ENCODE assay signal across 1 cellular context in genomic region chr1:36088577-36089392, GRCh38.
TF ChIP-seq lines count a peak whose summit lies in the region.

ADPRS (plus strand) TSS chr1:36088892; CDS start chr1:36088905, 13 bp downstream.

TF ChIP-seq in HepG2, 621 proteins besides CTCF, POLR2A, EP300 and RAD21 (continued from another document and continues in another):
- TF ChIP-seq SOX5 (CRISPR knock-in tag; IDR thresholded peaks at IDR 0.05; ENCODE audit: borderline replicate concordance) (peak; percentile 58), TFE3 (CRISPR knock-in tag; IDR thresholded peaks at IDR 0.05) (peak; percentile 67), ZNF235 (CRISPR knock-in tag; IDR thresholded peaks at IDR 0.05; ENCODE audit: borderline replicate concordance) (peak; percentile 84), MAF1 (CRISPR knock-in tag; IDR thresholded peaks at IDR 0.05; ENCODE audit: borderline replicate concordance) (no peak), KDM2A (CRISPR knock-in tag; IDR thresholded peaks at IDR 0.05; ENCODE audit: borderline replicate concordance, low read depth) (peak; percentile 98), ZNF770 (CRISPR knock-in tag; IDR thresholded peaks at IDR 0.05) (peak; percentile 97), ZSCAN12 (CRISPR knock-in tag; IDR thresholded peaks at IDR 0.05) (peak; percentile 76; the same call in 1 of the 2 replicates), ZSCAN5A (CRISPR knock-in tag; IDR thresholded peaks at IDR 0.05; ENCODE audit: borderline replicate concordance) (peak; percentile 71; the same call in 1 of the 2 replicates), ZNF552 (CRISPR knock-in tag; IDR thresholded peaks at IDR 0.05; ENCODE audit: borderline replicate concordance) (peak; percentile 82; the same call in 1 of the 2 replicates), MIXL1 (CRISPR knock-in tag; IDR thresholded peaks at IDR 0.05) (peak; percentile 72), ARID5B (CRISPR knock-in tag; IDR thresholded peaks at IDR 0.05) (peak; percentile 73), ZFP36 (IDR thresholded peaks at IDR 0.05; ENCODE audit: borderline replicate concordance, low read depth, low read length, partially characterized antibody) (no peak), DRAP1 (CRISPR knock-in tag; IDR thresholded peaks at IDR 0.05) (peak; percentile 76), NR0B2 (CRISPR knock-in tag; IDR thresholded peaks at IDR 0.05) (peak; percentile 66; the same call in 1 of the 2 replicates), JUND (CRISPR knock-in tag; IDR thresholded peaks at IDR 0.05) (peak; percentile 58; the same call in 1 of the 2 replicates), DNMT1 (CRISPR knock-in tag; IDR thresholded peaks at IDR 0.05) (peak; percentile 82; the same call in 1 of the 2 replicates), ZNF230 (CRISPR knock-in tag; IDR thresholded peaks at IDR 0.05) (peak; percentile 82), ZNF788 (CRISPR knock-in tag; IDR thresholded peaks at IDR 0.05; ENCODE audit: borderline replicate concordance) (peak; percentile 97), ZNF451 (CRISPR knock-in tag; IDR thresholded peaks at IDR 0.05) (peak; percentile 67; the same call in 1 of the 2 replicates), MLX (CRISPR knock-in tag; IDR thresholded peaks at IDR 0.05) (peak; percentile 12; the same call in 1 of the 2 replicates), SMAD9 (CRISPR knock-in tag; IDR thresholded peaks at IDR 0.05) (0 out of 2 replicates have a peak, but pooled peaks have one; percentile 35), NFKB2 (CRISPR knock-in tag; IDR thresholded peaks at IDR 0.05; ENCODE audit: borderline replicate concordance) (peak; percentile 90; the same call in 1 of the 2 replicates), ZNF589 (CRISPR knock-in tag; conservative IDR thresholded peaks at IDR 0.05) (0 out of 2 replicates have a peak, but pooled peaks have one; percentile 68), TARDBP (CRISPR knock-in tag; IDR thresholded peaks at IDR 0.05) (peak; percentile 94), ZNF776 (CRISPR knock-in tag; IDR thresholded peaks at IDR 0.05) (peak; percentile 81; the same call in 1 of the 2 replicates), HCFC1 (IDR thresholded peaks at IDR 0.05; ENCODE audit: low read depth, low read length) (peak; percentile 74), HNRNPLL (IDR thresholded peaks at IDR 0.05; ENCODE audit: low read depth, low read length, poor library complexity, severe bottlenecking) (peak; percentile 68), ZNF75D (CRISPR knock-in tag; IDR thresholded peaks at IDR 0.05; ENCODE audit: borderline replicate concordance) (no peak), MAFG (CRISPR knock-in tag; IDR thresholded peaks at IDR 0.05) (peak; percentile 66; the same call in 1 of the 2 replicates), ZBTB2 (CRISPR knock-in tag; IDR thresholded peaks at IDR 0.05; ENCODE audit: low read depth) (peak; percentile 73), ZNF574 (CRISPR knock-in tag; IDR thresholded peaks at IDR 0.05) (peak; percentile 100), ZNF484 (CRISPR knock-in tag; IDR thresholded peaks at IDR 0.05; ENCODE audit: borderline replicate concordance, low read depth) (no peak), CREBL2 (CRISPR knock-in tag; IDR thresholded peaks at IDR 0.05; ENCODE audit: borderline replicate concordance) (peak; percentile 47; the same call in 1 of the 2 replicates), ZNF616 (CRISPR knock-in tag; IDR thresholded peaks at IDR 0.05; ENCODE audit: low read depth) (peak; percentile 94), PHF21A (CRISPR knock-in tag; IDR thresholded peaks at IDR 0.05) (peak; percentile 57; the same call in 1 of the 2 replicates), IKZF5 (CRISPR knock-in tag; IDR thresholded peaks at IDR 0.05) (peak; percentile 88), RBAK (CRISPR knock-in tag; IDR thresholded peaks at IDR 0.05) (no peak), NR2F6 (IDR thresholded peaks at IDR 0.05) (no peak), NR2F6 (CRISPR knock-in tag; IDR thresholded peaks at IDR 0.05) (peak; percentile 43; the same call in 1 of the 2 replicates), RELA (CRISPR knock-in tag; IDR thresholded peaks at IDR 0.05) (peak; percentile 89), ZNF460 (CRISPR knock-in tag; IDR thresholded peaks at IDR 0.05; ENCODE audit: borderline replicate concordance) (peak; percentile 66; the same call in 1 of the 2 replicates), YY1 (IDR thresholded peaks at IDR 0.05; ENCODE audit: insufficient read depth, insufficient replicate concordance, low read depth, low read length) (peak; percentile 95), PAWR (CRISPR knock-in tag; IDR thresholded peaks at IDR 0.05; ENCODE audit: borderline replicate concordance) (no peak), RXRB (CRISPR knock-in tag; IDR thresholded peaks at IDR 0.05; ENCODE audit: borderline replicate concordance) (peak; percentile 73), FOXO1 (CRISPR knock-in tag; IDR thresholded peaks at IDR 0.05) (peak; percentile 59), RAD51 (IDR thresholded peaks at IDR 0.05; ENCODE audit: borderline replicate concordance) (no peak), FOXK1 (CRISPR knock-in tag; IDR thresholded peaks at IDR 0.05; ENCODE audit: borderline replicate concordance, low read depth) (peak; percentile 81), ZNF713 (CRISPR knock-in tag; IDR thresholded peaks at IDR 0.05) (peak; percentile 99), ZNF781 (CRISPR knock-in tag; IDR thresholded peaks at IDR 0.05; ENCODE audit: borderline replicate concordance, not compliant biosample characterization) (no peak), ZNF766 (CRISPR knock-in tag; IDR thresholded peaks at IDR 0.05; ENCODE audit: borderline replicate concordance) (peak; percentile 95; the same call in 1 of the 2 replicates)
